In genomic region chr20:1898496-1899168, GRCh38 we compare ENCODE assay signal across 1 cellular context.
A peak's percentile ranks its signal among the peaks of the same experiment; 100 is the strongest.
TF ChIP-seq lines count a peak whose summit lies in the region.

No MANE protein-coding gene starts in this region.

TF ChIP-seq in H1, 55 proteins besides CTCF, POLR2A, EP300 and RAD21:
- 0 out of 2 replicates have a peak, but pooled peaks have one; percentile 31 for TF ChIP-seq KDM1A (IDR thresholded peaks at IDR 0.05; ENCODE audit: borderline replicate concordance, low read length)
- TF ChIP-seq, protein P1, sequence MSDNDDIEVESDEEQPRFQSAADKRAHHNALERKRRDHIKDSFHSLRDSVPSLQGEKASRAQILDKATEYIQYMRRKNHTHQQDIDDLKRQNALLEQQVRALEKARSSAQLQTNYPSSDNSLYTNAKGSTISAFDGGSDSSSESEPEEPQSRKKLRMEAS (IDR thresholded peaks at IDR 0.05), result no peak
